19 cellular contexts compared by ENCODE assay signal in the genomic region with DNA sequence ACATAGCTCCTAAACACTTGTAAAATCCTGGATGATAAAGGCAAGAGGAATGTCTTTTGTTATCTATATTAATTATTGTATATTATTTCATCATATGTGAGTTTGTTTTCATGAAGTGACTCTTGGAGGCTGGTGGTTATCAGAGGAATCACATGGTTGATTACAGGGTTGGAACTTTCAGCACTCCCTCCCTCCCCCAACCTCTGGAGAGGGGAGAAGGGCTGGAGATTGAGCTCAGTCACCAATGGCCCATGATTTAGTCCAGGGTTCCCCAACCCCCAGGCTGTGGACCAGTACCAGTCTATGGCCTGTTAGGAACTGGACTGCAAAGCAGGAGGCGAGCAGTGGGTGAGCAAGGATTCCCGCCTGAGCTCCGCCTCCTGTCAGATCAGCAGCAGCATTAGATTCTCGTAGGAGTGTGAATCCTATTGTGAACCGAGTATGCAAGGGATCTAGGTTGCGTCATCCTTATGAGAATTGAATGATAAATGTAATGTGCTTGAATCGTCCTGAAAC. TPM values are rescaled to one million over a fixed set of nuclear protein-coding genes. Genes with fewer than 3 reads are reported as not detected.
A peak's percentile ranks its signal among the peaks of the same experiment; 100 is the strongest.
DNase-seq lines count a peak whose midpoint lies in the region; ATAC-seq, FAIRE-seq and TF ChIP-seq lines count a peak whose summit lies in the region.
"Had no signal": no experiment of that assay in that cellular context is flagged by ENCODE, and none has a peak within 500 bp of the region (broad histone marks: within the 10 kb centered on the region; RNA-seq: fewer than 3 reads in every experiment).

No MANE protein-coding gene starts in this region.

- intact Hi-C loops in K562 (cut with micrococcal nuclease), result no loop called here

- POLR2A ChIA-PET in K562 (lab: Yijun Ruan, JAX), result interaction anchor here (1.0 to 4.4 kb wide), 4 partner anchors 8 to 38 kb away, joined by 3 to 21 read pairs (median 5); no protein-coding TSS in a partner anchor

- CTCF ChIA-PET in K562 (lab: Yijun Ruan, JAX; ENCODE audit: low intra/inter-chr PET ratio), result no interaction called here

- peaks cover 19 to 35% of the 10 kb centered on the region in 2 experiments for H3K4me1 ChIP-seq in K562 (replicated peaks in 1 of 2; ENCODE audit: control insufficient read depth in 2 of 2, insufficient read depth in 2 of 2, low read length in 2 of 2)

- H3K27ac ChIP-seq in K562 (ENCODE audit: extremely low read depth, low read depth, low read length), result no peak overlapping the region
- H3K27ac ChIP-seq: A549, C4-2B, HL-60, PC-9, SJSA1 had no signal

- peak; percentile 78 for ATAC-seq in K562
- ATAC-seq: A549 had no signal

- TF ChIP-seq CTCF in K562 (IDR thresholded peaks at IDR 0.05 in 2 of 3, conservative IDR thresholded peaks at IDR 0.05 in 1 of 3; ENCODE audit: insufficient read depth in 2 of 3, low read depth in 1 of 3, low read length in 3 of 3) (no peak), fibroblast of the aortic adventitia (IDR thresholded peaks at IDR 0.05; ENCODE audit: insufficient read depth, low read length) (no peak)

- no peaks in the 10 kb centered on the region for H3K9me3 ChIP-seq in K562 (replicated peaks; ENCODE audit: control insufficient read depth, insufficient read depth, low read depth, low read length)
- H3K9me3 ChIP-seq: A549, SJSA1 had no signal

- H3K4me2 ChIP-seq in K562 (ENCODE audit: insufficient read depth, low read length), result peak overlapping the region; percentile 57; the same call in 1 of the 2 replicates
- H3K4me2 ChIP-seq: A549, PC-9 had no signal

- no peaks in the 10 kb centered on the region for H3K9me1 ChIP-seq in K562 (ENCODE audit: control insufficient read depth, insufficient read depth, low read length)

- WGBS in K562 (ENCODE audit: insufficient coverage, low coverage, missing lambda C conversion rate), result 39% methylated on average over 7 of the region's 7 CpGs

- no peaks in the 10 kb centered on the region; a peak in 1 of 5 replicates for H3K27me3 ChIP-seq in K562 (ENCODE audit: control insufficient read depth in 2 of 2, insufficient read depth in 2 of 2, low read length in 2 of 2)
- H3K27me3 ChIP-seq: SJSA1 had no signal

- H4K20me1 ChIP-seq in K562 (replicated peaks; ENCODE audit: control insufficient read depth, insufficient read depth, low read length), result no peaks in the 10 kb centered on the region

- no peak overlapping the region for H3K9ac ChIP-seq in K562 (ENCODE audit: insufficient read depth in 1 of 2, low read depth in 2 of 2, low read length in 2 of 2)

- BruUV-seq in K562 (replicated peaks; lab: Mats Ljungman, UMichigan), result no TSS peak

- no peak; a peak in 1 of 4 replicates for TF ChIP-seq RAD21 in K562 (CRISPR knock-in tag; conservative IDR thresholded peaks at IDR 0.05 in 1 of 2, IDR thresholded peaks at IDR 0.05 in 1 of 2)

- FAIRE-seq in K562 (lab: Jason Lieb, UNC), result peak; percentile 40
- FAIRE-seq: A549, G401.6 had no signal

- TF ChIP-seq POLR2A in K562 (conservative IDR thresholded peaks at IDR 0.05), result no peak

- H3K79me2 ChIP-seq in K562 (ENCODE audit: control insufficient read depth, insufficient read depth, low read length), result no peaks in the 10 kb centered on the region

- peak; percentile 17 for DNase-seq in EL
- peak; percentile 40 for DNase-seq in NCI-H2227 (lab: John Stamatoyannopoulos, UW; ENCODE audit: unreplicated experiment)
- DNase-seq in K562 (ENCODE audit: extremely low read depth in 1 of 4, low spot score in 3 of 4), result peak in 2 of 4 experiments; percentile 21 to 43
- DNase-seq in fibroblast of the aortic adventitia (ENCODE audit: low read depth), result peak; percentile 67
- no peak for DNase-seq in AG08395 (ENCODE audit: low spot score)
- DNase-seq in CD1c-positive myeloid dendritic cell (ENCODE audit: extremely low spot score), result no peak
- no peak for DNase-seq in iPS-NIHi11 (ENCODE audit: low spot score)
- no peak for DNase-seq in iPS-NIHi7 (ENCODE audit: extremely low spot score)
- DNase-seq: DMS79 treated with DMSO at 0.1 percent for 48 hours, HCEC 1CT, NCI-H1092 treated with DMSO at 0.1 percent for 48 hours, NCI-H2081 treated with DMSO at 0.1 percent for 48 hours, NCI-H524 treated with DMSO at 0.1 percent for 48 hours, PC-9 had no signal

- peak; percentile 79 for TF ChIP-seq EP300 in K562 (IDR thresholded peaks at IDR 0.05; ENCODE audit: low read length)

- peak overlapping the region; percentile 72 for H2AFZ ChIP-seq in K562 (ENCODE audit: low read depth, low read length)
- H2AFZ ChIP-seq: PC-9 had no signal

- no peaks in the 10 kb centered on the region for H3K36me3 ChIP-seq in K562 (ENCODE audit: control insufficient read depth, insufficient read depth, low read length)
- H3K36me3 ChIP-seq: SJSA1 had no signal

- in situ Hi-C loops in K562 (cut with MboI), result no loop called here

- H3K4me3 ChIP-seq in K562, result no peak overlapping the region
- H3K4me3 ChIP-seq in fibroblast of the aortic adventitia (ENCODE audit: low read depth, low read length), result no peak overlapping the region
- H3K4me3 ChIP-seq: A549, PC-9, SJSA1 had no signal

TF ChIP-seq in K562, 482 proteins besides CTCF, POLR2A, EP300 and RAD21 (continues in another document):
- TF ChIP-seq, protein P1, sequence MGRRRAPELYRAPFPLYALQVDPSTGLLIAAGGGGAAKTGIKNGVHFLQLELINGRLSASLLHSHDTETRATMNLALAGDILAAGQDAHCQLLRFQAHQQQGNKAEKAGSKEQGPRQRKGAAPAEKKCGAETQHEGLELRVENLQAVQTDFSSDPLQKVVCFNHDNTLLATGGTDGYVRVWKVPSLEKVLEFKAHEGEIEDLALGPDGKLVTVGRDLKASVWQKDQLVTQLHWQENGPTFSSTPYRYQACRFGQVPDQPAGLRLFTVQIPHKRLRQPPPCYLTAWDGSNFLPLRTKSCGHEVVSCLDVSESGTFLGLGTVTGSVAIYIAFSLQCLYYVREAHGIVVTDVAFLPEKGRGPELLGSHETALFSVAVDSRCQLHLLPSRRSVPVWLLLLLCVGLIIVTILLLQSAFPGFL (CRISPR knock-in tag; IDR thresholded peaks at IDR 0.05), result no peak
- peak; percentile 68; the same call in 1 of the 2 replicates for TF ChIP-seq ZNF583 (CRISPR knock-in tag; IDR thresholded peaks at IDR 0.05)
- no peak for TF ChIP-seq PTBP1 (IDR thresholded peaks at IDR 0.05; ENCODE audit: low read depth, low read length)
- no peak for TF ChIP-seq SAP30 (IDR thresholded peaks at IDR 0.05; ENCODE audit: borderline replicate concordance, insufficient read depth, low read depth, low read length, poor library complexity, severe bottlenecking)
- peak; percentile 88 for TF ChIP-seq CEBPB (tag; IDR thresholded peaks at IDR 0.05)
- TF ChIP-seq U2AF2 (optimal IDR thresholded peaks at IDR 0.05; ENCODE audit: low read depth, low read length), result no peak
- peak in 1 of 2 experiments; percentile 52; a peak in 1 of 4 replicates for TF ChIP-seq RCOR1 (IDR thresholded peaks at IDR 0.05; ENCODE audit: borderline replicate concordance in 1 of 2, low read depth in 2 of 2, low read length in 2 of 2)
- TF ChIP-seq NFE2 (IDR thresholded peaks at IDR 0.05; ENCODE audit: low read depth), result 0 out of 2 replicates have a peak, but pooled peaks have one; percentile 9
- TF ChIP-seq JUND (IDR thresholded peaks at IDR 0.05; ENCODE audit: borderline replicate concordance, low read depth, low read length), result peak; percentile 20
- TF ChIP-seq JUND (tag; IDR thresholded peaks at IDR 0.05; ENCODE audit: borderline replicate concordance, low read depth, low read length), result peak; percentile 25; the same call in 1 of the 3 replicates
- TF ChIP-seq ZNF239 (CRISPR knock-in tag; IDR thresholded peaks at IDR 0.05), result peak; percentile 5; the same call in 1 of the 2 replicates

RNA-seq across cellular contexts. Expression of a gene that starts 37.7 kb away (rescaled TPM):
- total RNA-seq in K562 (2011; cell fraction: chromatin; rRNA removed; ENCODE audit: low replicate concordance), result 0.79 and 1.4 TPM in 2 replicates
- 0.79 and 0.83 TPM in 2 replicates for total RNA-seq in K562 (2011; cell fraction: nucleolus; rRNA removed)
- 1.5 and 3.9 TPM in 2 replicates for total RNA-seq in K562 (2011; cell fraction: nucleoplasm; rRNA removed)
- 0.24 and 0.36 TPM in 2 replicates for total RNA-seq in K562 (2014; rRNA removed)
- total RNA-seq in K562 (2014; rRNA removed; fragmentation: Illumina TruSeq; extraction: Trizol), result 0.73 and 0.93 TPM in 2 replicates
- total RNA-seq in K562 (2015; rRNA removed; fragmentation: Illumina TruSeq; extraction: Trizol), result 0.58 and 0.64 TPM in 2 replicates
- 0.64 and 0.65 TPM in 2 replicates for total RNA-seq in K562 (2021)
- 1.2 and 1.8 TPM in 2 replicates for polyA plus RNA-seq in K562 (2011; rRNA removed)
- polyA plus RNA-seq in K562 (2011; cell fraction: cytosol; rRNA removed), result 0.51 and 0.77 TPM in 2 replicates
- polyA plus RNA-seq in K562 (2011; cell fraction: nucleus; rRNA removed), result 0.65 and 0.95 TPM in 2 replicates
- 0.39 and 1.1 TPM in 2 replicates for polyA plus RNA-seq in K562 (2012)
- 0.90 and 0.97 TPM in 2 replicates for polyA plus RNA-seq in K562 (2014; fragmentation: Illumina TruSeq; extraction: Trizol)
- under 1 TPM; 0.74 to 0.79 TPM for polyA plus RNA-seq in K562 (2014; fragmentation: Nextera tagmentation; extraction: Ambion mirVana)
- polyA plus RNA-seq in K562 (2014; rRNA removed), result 0.69 and 0.84 TPM in 2 replicates
- polyA minus RNA-seq in K562 (2011; rRNA and poly(A)+ RNA removed), result 1.0 and 1.4 TPM in 2 replicates
- polyA minus RNA-seq in K562 (2011; cell fraction: cytosol; rRNA and poly(A)+ RNA removed), result 0.48 TPM in 1 of 2 replicates, not detected in the other
- polyA minus RNA-seq in K562 (2011; cell fraction: nucleus; rRNA and poly(A)+ RNA removed), result 0.78 and 0.81 TPM in 2 replicates
- total RNA-seq in fibroblast of the aortic adventitia (ENCODE audit: low replicate concordance), result under 0.01 and 0.99 TPM in 2 replicates

RNA-seq across cellular contexts. Expression of a gene that starts 38.0 kb away (rescaled TPM):
- 0.81 and 1.8 TPM in 2 replicates for total RNA-seq in K562 (2011; cell fraction: chromatin; rRNA removed; ENCODE audit: low replicate concordance)
- 0.26 and 0.33 TPM in 2 replicates for total RNA-seq in K562 (2011; cell fraction: nucleolus; rRNA removed)
- 0.46 and 0.81 TPM in 2 replicates for total RNA-seq in K562 (2011; cell fraction: nucleoplasm; rRNA removed)
- 0.32 and 1.3 TPM in 2 replicates for total RNA-seq in K562 (2014; rRNA removed)
- total RNA-seq in K562 (2014; rRNA removed; fragmentation: Illumina TruSeq; extraction: Trizol), result 0.84 and 1.1 TPM in 2 replicates
- 0.90 and 1.1 TPM in 2 replicates for total RNA-seq in K562 (2015; rRNA removed; fragmentation: Illumina TruSeq; extraction: Trizol)
- total RNA-seq in K562 (2021), result 0.67 and 0.71 TPM in 2 replicates
- polyA plus RNA-seq in K562 (2011; rRNA removed), result 0.34 and 0.72 TPM in 2 replicates
- polyA plus RNA-seq in K562 (2011; cell fraction: cytosol; rRNA removed), result 0.13 and 0.30 TPM in 2 replicates
- 0.41 and 0.45 TPM in 2 replicates for polyA plus RNA-seq in K562 (2011; cell fraction: nucleus; rRNA removed)
- polyA plus RNA-seq in K562 (2012), result 0.77 and 1.8 TPM in 2 replicates
- polyA plus RNA-seq in K562 (2014; fragmentation: Illumina TruSeq; extraction: Trizol), result 0.51 and 0.77 TPM in 2 replicates
- under 1 TPM; 0.07 to 0.15 TPM for polyA plus RNA-seq in K562 (2014; fragmentation: Nextera tagmentation; extraction: Ambion mirVana)
- polyA plus RNA-seq in K562 (2014; rRNA removed), result 0.45 TPM in 2 replicates
- 1.5 and 2.2 TPM in 2 replicates for polyA minus RNA-seq in K562 (2011; rRNA and poly(A)+ RNA removed)
- polyA minus RNA-seq in K562 (2011; cell fraction: cytosol; rRNA and poly(A)+ RNA removed), result 0.46 and 0.76 TPM in 2 replicates
- 1.2 and 1.3 TPM in 2 replicates for polyA minus RNA-seq in K562 (2011; cell fraction: nucleus; rRNA and poly(A)+ RNA removed)
- total RNA-seq in fibroblast of the aortic adventitia (ENCODE audit: low replicate concordance), result 4.3 and 6.8 TPM in 2 replicates

Comparison
In these comparisons a context has a peak if more than half of its experiments do, and no peak if none do; other contexts are left out.
1. DNase-seq: peak in EL (single experiment), NCI-H2227 (single experiment) and fibroblast of the aortic adventitia (single experiment); none in AG08395 (single experiment), CD1c-positive myeloid dendritic cell (single experiment), iPS-NIHi11 (single experiment) and iPS-NIHi7 (single experiment).